20 cellular contexts compared by ENCODE assay signal in the genomic region with DNA sequence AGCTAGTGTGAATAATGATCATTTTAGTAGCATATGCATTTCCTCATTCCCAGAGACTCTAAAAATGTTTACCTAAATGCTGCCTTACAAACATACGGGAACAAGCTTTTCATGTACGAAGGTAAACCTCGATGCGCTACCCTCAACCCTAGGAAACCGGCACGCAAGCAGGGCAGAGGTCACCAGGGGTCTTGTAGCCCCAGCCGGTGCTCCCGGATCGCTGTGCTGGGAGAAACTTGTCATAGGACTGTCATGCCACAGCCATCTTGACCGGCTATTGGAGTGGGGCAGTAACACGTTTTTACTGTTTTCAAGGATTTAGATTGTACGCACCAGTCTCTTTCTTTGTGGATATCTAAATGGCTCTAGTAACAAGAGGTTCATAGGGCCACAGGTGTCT. TPM values are rescaled to one million over a fixed set of nuclear protein-coding genes. Genes with fewer than 3 reads are reported as not detected.
DNase-seq lines count a peak whose midpoint lies in the region; ATAC-seq, FAIRE-seq and TF ChIP-seq lines count a peak whose summit lies in the region.
"Had no signal": no experiment of that assay in that cellular context is flagged by ENCODE, and none has a peak within 500 bp of the region (broad histone marks: within the 10 kb centered on the region; RNA-seq: fewer than 3 reads in every experiment).

No MANE protein-coding gene starts in this region.

- no peak overlapping the region for H3K27ac Mint-ChIP-seq in activated CD8-positive, alpha-beta memory T cell treated with anti-CD3 and anti-CD28 coated beads, Interleukin-2, amount 10 ng/mL, durations not matched to agents 7 days and 5 days
- H3K27ac Mint-ChIP-seq: CD4-positive, CD25-positive, alpha-beta regulatory T cell; CD8-positive, alpha-beta T cell had no signal

- H3K4me3 Mint-ChIP-seq in activated CD8-positive, alpha-beta memory T cell treated with anti-CD3 and anti-CD28 coated beads, Interleukin-2, amount 10 ng/mL, durations not matched to agents 7 days and 5 days, result no peak overlapping the region
- H3K4me3 Mint-ChIP-seq: CD4-positive, CD25-positive, alpha-beta regulatory T cell; CD8-positive, alpha-beta T cell; H9 had no signal

- H2AK5ac ChIP-seq in H1 (ENCODE audit: low read depth, low read length), result no peak overlapping the region

- no peak overlapping the region for H4K8ac ChIP-seq in H1 (ENCODE audit: extremely low read depth, insufficient read depth, low read length)

- CTCF ChIA-PET in activated CD8-positive, alpha-beta memory T cell treated with anti-CD3 and anti-CD28 coated beads, Interleukin-2, amount 10 ng/mL, durations not matched to agents 7 days and 5 days (lab: Charles Lee), result interaction anchor here (1.0 to 2.1 kb wide), 2 partner anchors 14 to 16 kb away, joined by 3 to 5 read pairs; no protein-coding TSS in a partner anchor
- CTCF ChIA-PET in H1 (lab: Charles Lee; ENCODE audit: partially characterized antibody), result interaction anchor here (1.2 to 1.6 kb wide), 3 partner anchors 8 to 168 kb away, joined by 3 to 5 read pairs (median 4); no protein-coding TSS in a partner anchor

- H3K79me1 ChIP-seq in H1 (ENCODE audit: low read depth, low read length), result no peaks in the 10 kb centered on the region

- H3K14ac ChIP-seq in H1 (ENCODE audit: insufficient read length), result no peak overlapping the region

- TF ChIP-seq EP300 in H1 (IDR thresholded peaks at IDR 0.05; ENCODE audit: borderline replicate concordance in 1 of 2, low read depth in 2 of 2, low read length in 2 of 2), result no peak

- H2BK120ac ChIP-seq in H1 (replicated peaks; ENCODE audit: low read depth, low read length), result no peak overlapping the region

- H3K27me3 Mint-ChIP-seq in activated CD8-positive, alpha-beta memory T cell treated with anti-CD3 and anti-CD28 coated beads, Interleukin-2, amount 10 ng/mL, durations not matched to agents 7 days and 5 days, result no peaks in the 10 kb centered on the region
- H3K27me3 Mint-ChIP-seq: CD4-positive, CD25-positive, alpha-beta regulatory T cell had no signal

- H2BK20ac ChIP-seq in H1 (ENCODE audit: low read length), result no peak overlapping the region

- H3K4me1 ChIP-seq in H1 (replicated peaks in 1 of 4; ENCODE audit: control insufficient read depth in 3 of 4, insufficient read depth in 4 of 4, low read length in 3 of 4) (no peaks in the 10 kb centered on the region; a peak in 1 of 7 replicates), kidney (ENCODE audit: control insufficient read depth in 1 of 2, insufficient read depth in 1 of 2, low read depth in 1 of 2, low read length in 2 of 2) (no peaks in the 10 kb centered on the region)
- H3K4me1 ChIP-seq: A549, Caco-2 had no signal

- no peaks in the 10 kb centered on the region for H3K9me3 Mint-ChIP-seq in activated CD8-positive, alpha-beta memory T cell treated with anti-CD3 and anti-CD28 coated beads, Interleukin-2, amount 10 ng/mL, durations not matched to agents 7 days and 5 days (ENCODE audit: low read depth)
- H3K9me3 Mint-ChIP-seq: CD4-positive, CD25-positive, alpha-beta regulatory T cell; CD8-positive, alpha-beta T cell; HFFc6 had no signal

- FAIRE-seq in H1 (lab: Jason Lieb, UNC) (no peak), kidney (lab: Jason Lieb, UNC) (no peak)
- FAIRE-seq: A549, G401.6, GM12892 had no signal

- TF ChIP-seq CTCF in H1 (IDR thresholded peaks at IDR 0.05; ENCODE audit: control extremely low read depth in 1 of 3, insufficient read depth in 1 of 3, low read depth in 1 of 3, low read length in 3 of 3) (no peak), kidney (IDR thresholded peaks at IDR 0.05; ENCODE audit: borderline replicate concordance, extremely low read depth, insufficient read depth) (no peak)

- H3K23me2 ChIP-seq in H1 (ENCODE audit: low read depth, low read length), result no peaks in the 10 kb centered on the region

- POLR2A ChIA-PET in H1 (lab: Charles Lee; ENCODE audit: partially characterized antibody), result interaction anchor here (0.6 kb wide), 1 partner anchor 232 kb away, joined by 3 read pairs; no protein-coding TSS in a partner anchor

- WGBS in H1 (ENCODE audit: extremely low coverage in 1 of 2, insufficient coverage in 1 of 2, insufficient read length in 1 of 2, insufficient replicate concordance in 2 of 2, low coverage in 1 of 2, low lambda C conversion rate in 2 of 2, missing lambda C conversion rate in 1 of 2), 2 experiments, result 95% methylated on average over 12 of the region's 12 CpGs; no CpG with 5 or more reads in 1 of the 2 experiments

- intact Hi-C loops in kidney (cut with DNase I), result no loop called here

- TF ChIP-seq POLR2A in H1 (IDR thresholded peaks at IDR 0.05; ENCODE audit: control extremely low read depth in 1 of 2, low read depth in 2 of 2, low read length in 2 of 2), result no peak

- no peak overlapping the region for H3K18ac ChIP-seq in H1 (ENCODE audit: extremely low read depth, low read length)

- H3K4me2 ChIP-seq in H1 (ENCODE audit: insufficient read depth in 1 of 2, low read depth in 2 of 2, low read length in 2 of 2), result no peak overlapping the region
- H3K4me2 ChIP-seq: A549 had no signal

- peak; percentile 26 for DNase-seq in activated CD8-positive, alpha-beta memory T cell treated with anti-CD3 and anti-CD28 coated beads for 24 hours
- no peak for DNase-seq in activated CD8-positive, alpha-beta memory T cell treated with anti-CD3 and anti-CD28 coated beads, Interleukin-2, amount 10 ng/mL, durations not matched to agents 7 days and 5 days
- DNase-seq in H1 (ENCODE audit: low read depth in 1 of 2, low spot score in 2 of 2) (no peak), kidney (peak; percentile 60), SHP77 (lab: John Stamatoyannopoulos, UW) (no peak)
- DNase-seq in activated T-cell treated with anti-CD3 and anti-CD28 coated beads, Interleukin-2, amount 50 U/mL, for 48 hours, result no peak
- DNase-seq: ACHN; C1 segment of cervical spinal cord; Caco-2; CD4-positive, CD25-positive, alpha-beta regulatory T cell; DMS153; DND-41; GOT3; H9; HFFc6 had no signal

- H4K20me1 ChIP-seq in H1 (replicated peaks in 1 of 2; ENCODE audit: control insufficient read depth in 1 of 2, insufficient read depth in 2 of 2, low read length in 2 of 2), result peaks cover 0 to 3% of the 10 kb centered on the region in 2 experiments

- no peak overlapping the region for H3K56ac ChIP-seq in H1 (replicated peaks; ENCODE audit: insufficient read length, low read depth, low read length)

- peaks cover 0 to 3% of the 10 kb centered on the region in 2 experiments; a peak in 1 of 4 replicates for H3K9me3 ChIP-seq in H1 (ENCODE audit: insufficient read depth in 2 of 2, low read depth in 1 of 2, low read length in 1 of 2)
- H3K9me3 ChIP-seq in kidney (ENCODE audit: control insufficient read depth in 1 of 2, low read length in 2 of 2), result no peaks in the 10 kb centered on the region
- H3K9me3 ChIP-seq: A549, Caco-2 had no signal

- no peak overlapping the region for H3K4me3 ChIP-seq in H1 (ENCODE audit: extremely low read depth in 1 of 4, insufficient read depth in 2 of 4, low read depth in 3 of 4, low read length in 4 of 4)
- H3K4me3 ChIP-seq in kidney (ENCODE audit: low read length in 2 of 2), result no peak overlapping the region
- H3K4me3 ChIP-seq: A549 had no signal

- H3K79me2 ChIP-seq in H1 (ENCODE audit: control insufficient read depth in 1 of 2, insufficient read depth in 2 of 2, low read length in 2 of 2), result no peaks in the 10 kb centered on the region

- no peak overlapping the region for H2BK12ac ChIP-seq in H1 (ENCODE audit: low read depth, low read length)

- H3K4ac ChIP-seq in H1 (replicated peaks; ENCODE audit: insufficient read length, low read depth, low read length), result no peak overlapping the region

- no peak overlapping the region for H4K5ac ChIP-seq in H1 (ENCODE audit: insufficient read length, low read depth, low read length)

- H2AFZ ChIP-seq in H1 (ENCODE audit: low read length), result no peak overlapping the region

- no peak for TF ChIP-seq RAD21 in H1 (IDR thresholded peaks at IDR 0.05 in 1 of 2, conservative IDR thresholded peaks at IDR 0.05 in 1 of 2; ENCODE audit: low read depth in 2 of 2, low read length in 2 of 2)

- H2BK15ac ChIP-seq in H1 (ENCODE audit: low read length), result no peak overlapping the region

- H4K91ac ChIP-seq in H1 (replicated peaks; ENCODE audit: insufficient read length, low read length), result no peak overlapping the region

- no peaks in the 10 kb centered on the region for H3K4me1 Mint-ChIP-seq in activated CD8-positive, alpha-beta memory T cell treated with anti-CD3 and anti-CD28 coated beads, Interleukin-2, amount 10 ng/mL, durations not matched to agents 7 days and 5 days

- peaks cover 8% of the 10 kb centered on the region for H3K36me3 Mint-ChIP-seq in activated CD8-positive, alpha-beta memory T cell treated with anti-CD3 and anti-CD28 coated beads, Interleukin-2, amount 10 ng/mL, durations not matched to agents 7 days and 5 days

- H2BK5ac ChIP-seq in H1 (ENCODE audit: low read depth, low read length), result no peak overlapping the region

- H3K27ac ChIP-seq in H1 (ENCODE audit: low read depth, low read length), result 0 out of 2 replicates have a peak overlapping the region, but pooled peaks have one; percentile 7
- no peak overlapping the region for H3K27ac ChIP-seq in kidney (ENCODE audit: low read depth in 2 of 2, low read length in 2 of 2)
- H3K27ac ChIP-seq: 22Rv1, A549 had no signal

- H3K9ac ChIP-seq in H1 (replicated peaks in 1 of 4; ENCODE audit: extremely low read depth in 1 of 4, low read depth in 3 of 4, low read length in 3 of 4) (no peak overlapping the region), kidney (ENCODE audit: low read length in 2 of 2) (no peak overlapping the region)

- no peak overlapping the region for H3K23ac ChIP-seq in H1 (ENCODE audit: insufficient read length)

- peaks cover 0 to 20% (median 3%) of the 10 kb centered on the region in 4 experiments; a peak in 3 of 8 replicates for H3K36me3 ChIP-seq in H1 (ENCODE audit: control insufficient read depth in 2 of 4, insufficient read depth in 4 of 4, low read length in 3 of 4)
- H3K36me3 ChIP-seq in kidney (ENCODE audit: control insufficient read depth in 1 of 2, insufficient read depth in 2 of 2, low read length in 2 of 2), result peaks cover 11 to 26% of the 10 kb centered on the region in 2 donors

- no peak for ATAC-seq in activated CD8-positive, alpha-beta memory T cell treated with anti-CD3 and anti-CD28 coated beads, Interleukin-2, amount 10 ng/mL, durations not matched to agents 7 days and 5 days
- ATAC-seq: A549; CD8-positive, alpha-beta T cell had no signal

- H3K27me3 ChIP-seq in H1 (replicated peaks in 1 of 4; ENCODE audit: control insufficient read depth in 3 of 4, extremely low read depth in 1 of 4, insufficient read depth in 3 of 4, low read length in 3 of 4), result no peaks in the 10 kb centered on the region

RNA-seq across cellular contexts. Expression of gene NFATC1, which starts 34.8 kb away (rescaled TPM):
- total RNA-seq in activated CD8-positive, alpha-beta memory T cell treated with anti-CD3 and anti-CD28 coated beads, Interleukin-2, amount 10 ng/mL, durations not matched to agents 7 days and 5 days, result 10 to 100 TPM; 25.7 to 27.8 TPM
- total RNA-seq in H1 (2021; fragmentation: NEBNext Ultra II Directional; extraction: Animal tissue kit (Norgen Biotek cat#: 25700)), result 6.6 and 6.8 TPM in 2 replicates
- polyA plus RNA-seq in H1 (2011; rRNA removed) (2.0 and 3.2 TPM in 2 replicates), kidney (ENCODE audit: insufficient read depth, low read depth, low replicate concordance) (4.3 TPM)
- polyA plus RNA-seq in H1 (2011; cell fraction: cytosol; rRNA removed), result 1.4 TPM
- 4.2 TPM for polyA plus RNA-seq in H1 (2011; cell fraction: nucleus; rRNA removed)
- polyA plus RNA-seq in H1 (2012, experiment 1 of 2), result 4.8 to 6.0 TPM (median 5.5 TPM) in 4 replicates
- 4.5 TPM for polyA plus RNA-seq in H1 (2012, experiment 2 of 2)
- polyA plus RNA-seq in H1 (2013, experiment 1 of 2), result 3.5 TPM
- 3.6 TPM for polyA plus RNA-seq in H1 (2013, experiment 2 of 2)
- 2.4 and 2.8 TPM in 2 replicates for polyA minus RNA-seq in H1 (2011; rRNA and poly(A)+ RNA removed)
- 7.3 TPM for polyA minus RNA-seq in H1 (2011; cell fraction: cytosol; rRNA and poly(A)+ RNA removed)
- 8.7 TPM for polyA minus RNA-seq in H1 (2011; cell fraction: nucleus; rRNA and poly(A)+ RNA removed)
- total RNA-seq in kidney, result 17.2 TPM

Comparison
In these comparisons a context has a peak if more than half of its experiments do, and no peak if none do; other contexts are left out.
1. DNase-seq: peak in activated CD8-positive, alpha-beta memory T cell treated with anti-CD3 and anti-CD28 coated beads for 24 hours (single experiment) and kidney (single experiment); none in activated CD8-positive, alpha-beta memory T cell treated with anti-CD3 and anti-CD28 coated beads, Interleukin-2, amount 10 ng/mL, durations not matched to agents 7 days and 5 days (single experiment), H1 (0 of 2), activated T-cell treated with anti-CD3 and anti-CD28 coated beads, Interleukin-2, amount 50 U/mL, for 48 hours (0 of 2) and SHP77 (0 of 2).